ENCODE assay signal across 28 cellular contexts in genomic region chr9:136748201-136748600, GRCh38. TPM values are rescaled to one million over a fixed set of nuclear protein-coding genes. Genes with fewer than 3 reads are reported as not detected.
DNase-seq lines count a peak whose midpoint lies in the region; ATAC-seq and TF ChIP-seq lines count a peak whose summit lies in the region.
"Had no signal": no experiment of that assay in that cellular context is flagged by ENCODE, and none has a peak within 500 bp of the region (broad histone marks: within the 10 kb centered on the region; RNA-seq: fewer than 3 reads in every experiment).

TSS of gene LCN6 (minus strand) at chr9:136748525. CDS start at chr9:136748483, 42 bp downstream.

- peaks cover 2 to 14% (median 10%) of the 10 kb centered on the region in 3 donors for H3K9me3 Mint-ChIP-seq in IgD-negative memory B cell

- WGBS in mesendoderm (ENCODE audit: extremely low coverage, insufficient coverage, low lambda C conversion rate): no CpG with 5 or more reads among the region's 8 CpGs
- WGBS in thyroid gland, 2 donors: 81 to 85% methylated on average over 5 to 7 of the region's 8 CpGs

- H4K5ac ChIP-seq in mesendoderm (ENCODE audit: low read length): no peak within 1 kb of the TSS

- H3K4me3 Mint-ChIP-seq in IgD-negative memory B cell: peak within 1 kb of the TSS in 3 of 4 donors; percentile 67 to 83 (median 72)
- H3K4me3 Mint-ChIP-seq: activated naive CD4-positive, alpha-beta T cell treated with anti-CD3 and anti-CD28 coated beads, Interleukin-2, amount 10 ng/mL, durations not matched to agents 7 days and 5 days had no signal

- no peak within 1 kb of the TSS for H2BK15ac ChIP-seq in mesendoderm (replicated peaks; ENCODE audit: low read depth)

- TF ChIP-seq CTCF in thyroid gland (IDR thresholded peaks at IDR 0.05): no peak

- DNase-seq in caudate nucleus (lab: John Stamatoyannopoulos, UW) (no peak), mesendoderm (no peak), thyroid gland (no peak), iPS-NIHi7 (ENCODE audit: extremely low spot score) (no peak)
- DNase-seq: activated CD8-positive, alpha-beta memory T cell treated with anti-CD3 and anti-CD28 coated beads for 24 hours; activated naive CD4-positive, alpha-beta T cell treated with anti-CD3 and anti-CD28 coated beads, Interleukin-2, amount 10 ng/mL, durations not matched to agents 7 days and 5 days; activated T-cell treated with anti-CD3 and anti-CD28 coated beads, Interleukin-2, amount 50 U/mL, for 48 hours; aorta; DMS79 treated with DMSO at 0.1 percent for 48 hours; effector CD4-positive, alpha-beta T cell; erythroblast; Kasumi-1; left colon; NCI-H1092 treated with DMSO at 0.1 percent for 48 hours; NCI-H2029; NCI-H345; PC-9; stimulated activated CD4-positive, alpha-beta T cell treated with anti-CD3 and anti-CD28 coated beads, Interleukin-4, amount 100 ng/mL, for 24 hours; T1000 had no signal

- H3K27ac ChIP-seq in caudate nucleus (ENCODE audit: low read depth, low read length) (peak within 1 kb of the TSS; percentile 16), mesendoderm (ENCODE audit: low read depth, low read length) (no peak within 1 kb of the TSS), thyroid gland (peak within 1 kb of the TSS; percentile 63 to 84 (median 69))
- H3K27ac ChIP-seq: PC-9 had no signal

- no peak within 1 kb of the TSS for H4K8ac ChIP-seq in mesendoderm (ENCODE audit: low read depth, low read length)

- peaks cover 25 to 38% (median 27%) of the 10 kb centered on the region in 3 donors for H3K4me1 Mint-ChIP-seq in IgD-negative memory B cell

- no peak within 1 kb of the TSS for H2BK5ac ChIP-seq in mesendoderm (ENCODE audit: low read length)

- peak within 1 kb of the TSS; percentile 42 for H3K56ac ChIP-seq in mesendoderm (ENCODE audit: low read length)

- H3K9me3 ChIP-seq in thyroid gland: no peaks in the 10 kb centered on the region

- TF ChIP-seq POLR2A in thyroid gland (IDR thresholded peaks at IDR 0.05): no peak

- H3K23ac ChIP-seq in mesendoderm (ENCODE audit: low read length): no peak within 1 kb of the TSS

- H3K27ac Mint-ChIP-seq in IgD-negative memory B cell: peak within 1 kb of the TSS; percentile 93 to 96 (median 96)
- H3K27ac Mint-ChIP-seq: activated naive CD4-positive, alpha-beta T cell treated with anti-CD3 and anti-CD28 coated beads, Interleukin-2, amount 10 ng/mL, durations not matched to agents 7 days and 5 days had no signal

- intact Hi-C loops in thyroid gland (cut with DNase I): no loop called here

- H3K4me1 ChIP-seq in mesendoderm (ENCODE audit: control insufficient read depth, low read depth, low read length) (no peaks in the 10 kb centered on the region), thyroid gland (peaks cover 17 to 34% of the 10 kb centered on the region in 2 donors)

- H3K4me2 ChIP-seq in mesendoderm (ENCODE audit: low read length): no peak within 1 kb of the TSS
- H3K4me2 ChIP-seq: PC-9, smooth muscle cell had no signal

- no peak within 1 kb of the TSS for H3K9ac ChIP-seq in mesendoderm (ENCODE audit: low read length)

- H3K36me3 Mint-ChIP-seq in IgD-negative memory B cell: peaks cover 2% of the 10 kb centered on the region
- H3K36me3 Mint-ChIP-seq: activated naive CD4-positive, alpha-beta T cell treated with anti-CD3 and anti-CD28 coated beads, Interleukin-2, amount 10 ng/mL, durations not matched to agents 7 days and 5 days had no signal

- ATAC-seq in GM19023 (IDR thresholded peaks at IDR 0.05; ENCODE audit: unreplicated experiment) (no peak), HG02973 (IDR thresholded peaks at IDR 0.05; ENCODE audit: unreplicated experiment) (no peak)
- ATAC-seq: HCT116, left colon had no signal

- no peaks in the 10 kb centered on the region for H3K27me3 Mint-ChIP-seq in IgD-negative memory B cell

- H2AK5ac ChIP-seq in mesendoderm (ENCODE audit: low read length): no peak within 1 kb of the TSS

- H3K79me2 ChIP-seq in mesendoderm (ENCODE audit: control insufficient read depth, insufficient read depth, low read length): no peaks in the 10 kb centered on the region

- H3K27me3 ChIP-seq in mesendoderm (ENCODE audit: insufficient read depth, low read length, poor library complexity) (no peaks in the 10 kb centered on the region), thyroid gland (no peaks in the 10 kb centered on the region)

- H3K4me3 ChIP-seq in mesendoderm (ENCODE audit: low read length): no peak within 1 kb of the TSS
- H3K4me3 ChIP-seq in thyroid gland (replicated peaks in 1 of 3): no peak within 1 kb of the TSS
- H3K4me3 ChIP-seq: PC-9, smooth muscle cell had no signal

- no peak within 1 kb of the TSS for H2BK120ac ChIP-seq in mesendoderm (ENCODE audit: low read depth, low read length)

- H3K36me3 ChIP-seq in mesendoderm (ENCODE audit: control insufficient read depth, insufficient read depth, low read length): no peaks in the 10 kb centered on the region
- H3K36me3 ChIP-seq in thyroid gland: no peaks in the 10 kb centered on the region

- no peaks in the 10 kb centered on the region for H3K79me1 ChIP-seq in mesendoderm (ENCODE audit: low read length)

- no peak within 1 kb of the TSS for H3K4ac ChIP-seq in mesendoderm (ENCODE audit: low read depth, low read length)

- H3K18ac ChIP-seq in mesendoderm (ENCODE audit: low read length): no peak within 1 kb of the TSS

RNA-seq across cellular contexts. Expression of gene LCN6, which starts in this region (rescaled TPM):
- polyA plus RNA-seq in IgD-negative memory B cell: not detected
- not detected for polyA plus RNA-seq in mesendoderm (2013, experiment 1 of 2)
- not detected for polyA plus RNA-seq in mesendoderm (2013, experiment 2 of 2)
- 10 to 100 TPM in 1 of 4 donors, 1 to 10 TPM in 3; 1.4 to 10.0 (median 4.5) TPM for total RNA-seq in thyroid gland
- total RNA-seq: cerebellum, frontal cortex, mononuclear cell, PC-9, pulmonary artery endothelial cell, smooth muscle cell had no signal
- polyA plus RNA-seq: smooth muscle cell had no signal
